1 cellular context compared by ENCODE assay signal in the genomic region with DNA sequence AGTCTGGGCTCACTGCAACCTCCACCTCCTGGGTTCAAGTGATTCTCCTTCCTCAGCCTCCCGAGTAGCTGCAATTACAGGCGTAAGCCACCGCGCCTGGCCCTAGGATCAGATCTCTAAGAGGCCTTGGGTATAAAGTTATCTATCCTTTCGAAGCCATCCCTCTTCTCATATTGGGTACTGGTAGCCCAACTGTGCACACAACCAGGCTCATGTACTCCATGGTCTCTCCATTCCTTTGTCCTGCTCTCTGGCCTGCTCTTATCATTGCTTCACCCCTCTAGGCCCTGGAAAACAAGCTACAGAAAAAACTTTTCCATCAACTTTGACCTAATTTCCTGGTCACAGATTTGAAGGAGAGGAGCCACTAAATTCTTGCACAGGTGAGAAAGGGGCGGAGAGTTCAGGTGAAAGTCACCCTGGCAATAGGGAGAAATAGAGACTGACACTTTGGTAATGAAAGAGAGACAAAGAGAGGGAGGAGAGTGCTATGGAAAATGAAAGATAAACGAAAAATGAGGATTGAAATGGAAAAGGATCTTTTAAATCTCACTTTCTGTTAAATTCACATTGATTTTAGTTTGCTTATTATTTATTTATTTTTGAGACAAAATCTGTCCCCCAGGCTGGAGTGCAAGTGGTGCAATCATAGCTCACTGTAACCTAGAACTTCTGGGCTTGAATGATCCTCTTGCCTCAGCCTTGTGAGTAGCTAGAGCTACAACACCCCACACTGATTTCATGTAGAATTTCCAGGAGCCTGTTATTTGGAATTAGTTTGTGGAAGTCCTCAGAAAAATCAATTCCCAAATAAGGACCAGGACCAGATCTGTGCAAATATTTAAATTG.
TF ChIP-seq lines count a peak whose summit lies in the region.

No MANE protein-coding gene starts in this region.

TF ChIP-seq in K562, 482 proteins besides CTCF, POLR2A, EP300 and RAD21 (continued from another document and continues in another):
- TF ChIP-seq, protein P1, sequence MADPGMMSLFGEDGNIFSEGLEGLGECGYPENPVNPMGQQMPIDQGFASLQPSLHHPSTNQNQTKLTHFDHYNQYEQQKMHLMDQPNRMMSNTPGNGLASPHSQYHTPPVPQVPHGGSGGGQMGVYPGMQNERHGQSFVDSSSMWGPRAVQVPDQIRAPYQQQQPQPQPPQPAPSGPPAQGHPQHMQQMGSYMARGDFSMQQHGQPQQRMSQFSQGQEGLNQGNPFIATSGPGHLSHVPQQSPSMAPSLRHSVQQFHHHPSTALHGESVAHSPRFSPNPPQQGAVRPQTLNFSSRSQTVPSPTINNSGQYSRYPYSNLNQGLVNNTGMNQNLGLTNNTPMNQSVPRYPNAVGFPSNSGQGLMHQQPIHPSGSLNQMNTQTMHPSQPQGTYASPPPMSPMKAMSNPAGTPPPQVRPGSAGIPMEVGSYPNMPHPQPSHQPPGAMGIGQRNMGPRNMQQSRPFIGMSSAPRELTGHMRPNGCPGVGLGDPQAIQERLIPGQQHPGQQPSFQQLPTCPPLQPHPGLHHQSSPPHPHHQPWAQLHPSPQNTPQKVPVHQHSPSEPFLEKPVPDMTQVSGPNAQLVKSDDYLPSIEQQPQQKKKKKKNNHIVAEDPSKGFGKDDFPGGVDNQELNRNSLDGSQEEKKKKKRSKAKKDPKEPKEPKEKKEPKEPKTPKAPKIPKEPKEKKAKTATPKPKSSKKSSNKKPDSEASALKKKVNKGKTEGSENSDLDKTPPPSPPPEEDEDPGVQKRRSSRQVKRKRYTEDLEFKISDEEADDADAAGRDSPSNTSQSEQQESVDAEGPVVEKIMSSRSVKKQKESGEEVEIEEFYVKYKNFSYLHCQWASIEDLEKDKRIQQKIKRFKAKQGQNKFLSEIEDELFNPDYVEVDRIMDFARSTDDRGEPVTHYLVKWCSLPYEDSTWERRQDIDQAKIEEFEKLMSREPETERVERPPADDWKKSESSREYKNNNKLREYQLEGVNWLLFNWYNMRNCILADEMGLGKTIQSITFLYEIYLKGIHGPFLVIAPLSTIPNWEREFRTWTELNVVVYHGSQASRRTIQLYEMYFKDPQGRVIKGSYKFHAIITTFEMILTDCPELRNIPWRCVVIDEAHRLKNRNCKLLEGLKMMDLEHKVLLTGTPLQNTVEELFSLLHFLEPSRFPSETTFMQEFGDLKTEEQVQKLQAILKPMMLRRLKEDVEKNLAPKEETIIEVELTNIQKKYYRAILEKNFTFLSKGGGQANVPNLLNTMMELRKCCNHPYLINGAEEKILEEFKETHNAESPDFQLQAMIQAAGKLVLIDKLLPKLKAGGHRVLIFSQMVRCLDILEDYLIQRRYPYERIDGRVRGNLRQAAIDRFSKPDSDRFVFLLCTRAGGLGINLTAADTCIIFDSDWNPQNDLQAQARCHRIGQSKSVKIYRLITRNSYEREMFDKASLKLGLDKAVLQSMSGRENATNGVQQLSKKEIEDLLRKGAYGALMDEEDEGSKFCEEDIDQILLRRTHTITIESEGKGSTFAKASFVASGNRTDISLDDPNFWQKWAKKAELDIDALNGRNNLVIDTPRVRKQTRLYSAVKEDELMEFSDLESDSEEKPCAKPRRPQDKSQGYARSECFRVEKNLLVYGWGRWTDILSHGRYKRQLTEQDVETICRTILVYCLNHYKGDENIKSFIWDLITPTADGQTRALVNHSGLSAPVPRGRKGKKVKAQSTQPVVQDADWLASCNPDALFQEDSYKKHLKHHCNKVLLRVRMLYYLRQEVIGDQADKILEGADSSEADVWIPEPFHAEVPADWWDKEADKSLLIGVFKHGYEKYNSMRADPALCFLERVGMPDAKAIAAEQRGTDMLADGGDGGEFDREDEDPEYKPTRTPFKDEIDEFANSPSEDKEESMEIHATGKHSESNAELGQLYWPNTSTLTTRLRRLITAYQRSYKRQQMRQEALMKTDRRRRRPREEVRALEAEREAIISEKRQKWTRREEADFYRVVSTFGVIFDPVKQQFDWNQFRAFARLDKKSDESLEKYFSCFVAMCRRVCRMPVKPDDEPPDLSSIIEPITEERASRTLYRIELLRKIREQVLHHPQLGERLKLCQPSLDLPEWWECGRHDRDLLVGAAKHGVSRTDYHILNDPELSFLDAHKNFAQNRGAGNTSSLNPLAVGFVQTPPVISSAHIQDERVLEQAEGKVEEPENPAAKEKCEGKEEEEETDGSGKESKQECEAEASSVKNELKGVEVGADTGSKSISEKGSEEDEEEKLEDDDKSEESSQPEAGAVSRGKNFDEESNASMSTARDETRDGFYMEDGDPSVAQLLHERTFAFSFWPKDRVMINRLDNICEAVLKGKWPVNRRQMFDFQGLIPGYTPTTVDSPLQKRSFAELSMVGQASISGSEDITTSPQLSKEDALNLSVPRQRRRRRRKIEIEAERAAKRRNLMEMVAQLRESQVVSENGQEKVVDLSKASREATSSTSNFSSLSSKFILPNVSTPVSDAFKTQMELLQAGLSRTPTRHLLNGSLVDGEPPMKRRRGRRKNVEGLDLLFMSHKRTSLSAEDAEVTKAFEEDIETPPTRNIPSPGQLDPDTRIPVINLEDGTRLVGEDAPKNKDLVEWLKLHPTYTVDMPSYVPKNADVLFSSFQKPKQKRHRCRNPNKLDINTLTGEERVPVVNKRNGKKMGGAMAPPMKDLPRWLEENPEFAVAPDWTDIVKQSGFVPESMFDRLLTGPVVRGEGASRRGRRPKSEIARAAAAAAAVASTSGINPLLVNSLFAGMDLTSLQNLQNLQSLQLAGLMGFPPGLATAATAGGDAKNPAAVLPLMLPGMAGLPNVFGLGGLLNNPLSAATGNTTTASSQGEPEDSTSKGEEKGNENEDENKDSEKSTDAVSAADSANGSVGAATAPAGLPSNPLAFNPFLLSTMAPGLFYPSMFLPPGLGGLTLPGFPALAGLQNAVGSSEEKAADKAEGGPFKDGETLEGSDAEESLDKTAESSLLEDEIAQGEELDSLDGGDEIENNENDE (IDR thresholded peaks at IDR 0.05; ENCODE audit: low read depth, low read length): no peak
- TF ChIP-seq NFE2L1 (tag; IDR thresholded peaks at IDR 0.05; ENCODE audit: borderline replicate concordance, low read depth) (no peak), HDAC2 (IDR thresholded peaks at IDR 0.05) (no peak), NFATC3 (IDR thresholded peaks at IDR 0.05) (no peak), CEBPB (tag; IDR thresholded peaks at IDR 0.05) (0 out of 2 replicates have a peak, but pooled peaks have one; percentile 18), ZKSCAN8 (CRISPR knock-in tag; IDR thresholded peaks at IDR 0.05) (no peak), STAG1 (CRISPR knock-in tag; IDR thresholded peaks at IDR 0.05; ENCODE audit: borderline replicate concordance) (no peak), CHD2 (IDR thresholded peaks at IDR 0.05; ENCODE audit: low read depth, low read length) (no peak), CHCHD3 (CRISPR knock-in tag; IDR thresholded peaks at IDR 0.05) (peak; percentile 56; the same call in 1 of the 2 replicates), EWSR1 (IDR thresholded peaks at IDR 0.05; ENCODE audit: borderline replicate concordance, low read depth, partially characterized antibody) (no peak), ZNF445 (CRISPR knock-in tag; IDR thresholded peaks at IDR 0.05; ENCODE audit: low read depth) (peak; percentile 83), RHOXF2B (CRISPR knock-in tag; conservative IDR thresholded peaks at IDR 0.05) (no peak), PURB (CRISPR knock-in tag; IDR thresholded peaks at IDR 0.05; ENCODE audit: low read depth) (no peak)
- TF ChIP-seq, protein P2, sequence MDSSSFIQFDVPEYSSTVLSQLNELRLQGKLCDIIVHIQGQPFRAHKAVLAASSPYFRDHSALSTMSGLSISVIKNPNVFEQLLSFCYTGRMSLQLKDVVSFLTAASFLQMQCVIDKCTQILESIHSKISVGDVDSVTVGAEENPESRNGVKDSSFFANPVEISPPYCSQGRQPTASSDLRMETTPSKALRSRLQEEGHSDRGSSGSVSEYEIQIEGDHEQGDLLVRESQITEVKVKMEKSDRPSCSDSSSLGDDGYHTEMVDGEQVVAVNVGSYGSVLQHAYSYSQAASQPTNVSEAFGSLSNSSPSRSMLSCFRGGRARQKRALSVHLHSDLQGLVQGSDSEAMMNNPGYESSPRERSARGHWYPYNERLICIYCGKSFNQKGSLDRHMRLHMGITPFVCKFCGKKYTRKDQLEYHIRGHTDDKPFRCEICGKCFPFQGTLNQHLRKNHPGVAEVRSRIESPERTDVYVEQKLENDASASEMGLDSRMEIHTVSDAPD (CRISPR knock-in tag; IDR thresholded peaks at IDR 0.05): no peak
- TF ChIP-seq, protein P3, sequence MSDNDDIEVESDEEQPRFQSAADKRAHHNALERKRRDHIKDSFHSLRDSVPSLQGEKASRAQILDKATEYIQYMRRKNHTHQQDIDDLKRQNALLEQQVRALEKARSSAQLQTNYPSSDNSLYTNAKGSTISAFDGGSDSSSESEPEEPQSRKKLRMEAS (CRISPR knock-in tag; IDR thresholded peaks at IDR 0.05): no peak
- TF ChIP-seq, protein P4, sequence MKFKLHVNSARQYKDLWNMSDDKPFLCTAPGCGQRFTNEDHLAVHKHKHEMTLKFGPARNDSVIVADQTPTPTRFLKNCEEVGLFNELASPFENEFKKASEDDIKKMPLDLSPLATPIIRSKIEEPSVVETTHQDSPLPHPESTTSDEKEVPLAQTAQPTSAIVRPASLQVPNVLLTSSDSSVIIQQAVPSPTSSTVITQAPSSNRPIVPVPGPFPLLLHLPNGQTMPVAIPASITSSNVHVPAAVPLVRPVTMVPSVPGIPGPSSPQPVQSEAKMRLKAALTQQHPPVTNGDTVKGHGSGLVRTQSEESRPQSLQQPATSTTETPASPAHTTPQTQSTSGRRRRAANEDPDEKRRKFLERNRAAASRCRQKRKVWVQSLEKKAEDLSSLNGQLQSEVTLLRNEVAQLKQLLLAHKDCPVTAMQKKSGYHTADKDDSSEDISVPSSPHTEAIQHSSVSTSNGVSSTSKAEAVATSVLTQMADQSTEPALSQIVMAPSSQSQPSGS (CRISPR knock-in tag; IDR thresholded peaks at IDR 0.05): no peak
- TF ChIP-seq, protein P5, sequence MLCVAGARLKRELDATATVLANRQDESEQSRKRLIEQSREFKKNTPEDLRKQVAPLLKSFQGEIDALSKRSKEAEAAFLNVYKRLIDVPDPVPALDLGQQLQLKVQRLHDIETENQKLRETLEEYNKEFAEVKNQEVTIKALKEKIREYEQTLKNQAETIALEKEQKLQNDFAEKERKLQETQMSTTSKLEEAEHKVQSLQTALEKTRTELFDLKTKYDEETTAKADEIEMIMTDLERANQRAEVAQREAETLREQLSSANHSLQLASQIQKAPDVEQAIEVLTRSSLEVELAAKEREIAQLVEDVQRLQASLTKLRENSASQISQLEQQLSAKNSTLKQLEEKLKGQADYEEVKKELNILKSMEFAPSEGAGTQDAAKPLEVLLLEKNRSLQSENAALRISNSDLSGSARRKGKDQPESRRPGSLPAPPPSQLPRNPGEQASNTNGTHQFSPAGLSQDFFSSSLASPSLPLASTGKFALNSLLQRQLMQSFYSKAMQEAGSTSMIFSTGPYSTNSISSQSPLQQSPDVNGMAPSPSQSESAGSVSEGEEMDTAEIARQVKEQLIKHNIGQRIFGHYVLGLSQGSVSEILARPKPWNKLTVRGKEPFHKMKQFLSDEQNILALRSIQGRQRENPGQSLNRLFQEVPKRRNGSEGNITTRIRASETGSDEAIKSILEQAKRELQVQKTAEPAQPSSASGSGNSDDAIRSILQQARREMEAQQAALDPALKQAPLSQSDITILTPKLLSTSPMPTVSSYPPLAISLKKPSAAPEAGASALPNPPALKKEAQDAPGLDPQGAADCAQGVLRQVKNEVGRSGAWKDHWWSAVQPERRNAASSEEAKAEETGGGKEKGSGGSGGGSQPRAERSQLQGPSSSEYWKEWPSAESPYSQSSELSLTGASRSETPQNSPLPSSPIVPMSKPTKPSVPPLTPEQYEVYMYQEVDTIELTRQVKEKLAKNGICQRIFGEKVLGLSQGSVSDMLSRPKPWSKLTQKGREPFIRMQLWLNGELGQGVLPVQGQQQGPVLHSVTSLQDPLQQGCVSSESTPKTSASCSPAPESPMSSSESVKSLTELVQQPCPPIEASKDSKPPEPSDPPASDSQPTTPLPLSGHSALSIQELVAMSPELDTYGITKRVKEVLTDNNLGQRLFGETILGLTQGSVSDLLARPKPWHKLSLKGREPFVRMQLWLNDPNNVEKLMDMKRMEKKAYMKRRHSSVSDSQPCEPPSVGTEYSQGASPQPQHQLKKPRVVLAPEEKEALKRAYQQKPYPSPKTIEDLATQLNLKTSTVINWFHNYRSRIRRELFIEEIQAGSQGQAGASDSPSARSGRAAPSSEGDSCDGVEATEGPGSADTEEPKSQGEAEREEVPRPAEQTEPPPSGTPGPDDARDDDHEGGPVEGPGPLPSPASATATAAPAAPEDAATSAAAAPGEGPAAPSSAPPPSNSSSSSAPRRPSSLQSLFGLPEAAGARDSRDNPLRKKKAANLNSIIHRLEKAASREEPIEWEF (CRISPR knock-in tag; IDR thresholded peaks at IDR 0.05): no peak
- TF ChIP-seq, protein P6, sequence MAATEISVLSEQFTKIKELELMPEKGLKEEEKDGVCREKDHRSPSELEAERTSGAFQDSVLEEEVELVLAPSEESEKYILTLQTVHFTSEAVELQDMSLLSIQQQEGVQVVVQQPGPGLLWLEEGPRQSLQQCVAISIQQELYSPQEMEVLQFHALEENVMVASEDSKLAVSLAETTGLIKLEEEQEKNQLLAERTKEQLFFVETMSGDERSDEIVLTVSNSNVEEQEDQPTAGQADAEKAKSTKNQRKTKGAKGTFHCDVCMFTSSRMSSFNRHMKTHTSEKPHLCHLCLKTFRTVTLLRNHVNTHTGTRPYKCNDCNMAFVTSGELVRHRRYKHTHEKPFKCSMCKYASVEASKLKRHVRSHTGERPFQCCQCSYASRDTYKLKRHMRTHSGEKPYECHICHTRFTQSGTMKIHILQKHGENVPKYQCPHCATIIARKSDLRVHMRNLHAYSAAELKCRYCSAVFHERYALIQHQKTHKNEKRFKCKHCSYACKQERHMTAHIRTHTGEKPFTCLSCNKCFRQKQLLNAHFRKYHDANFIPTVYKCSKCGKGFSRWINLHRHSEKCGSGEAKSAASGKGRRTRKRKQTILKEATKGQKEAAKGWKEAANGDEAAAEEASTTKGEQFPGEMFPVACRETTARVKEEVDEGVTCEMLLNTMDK (IDR thresholded peaks at IDR 0.05; ENCODE audit: borderline replicate concordance, insufficient read depth, low read depth, low read length, poor library complexity, severe bottlenecking): no peak
- TF ChIP-seq, protein P7, sequence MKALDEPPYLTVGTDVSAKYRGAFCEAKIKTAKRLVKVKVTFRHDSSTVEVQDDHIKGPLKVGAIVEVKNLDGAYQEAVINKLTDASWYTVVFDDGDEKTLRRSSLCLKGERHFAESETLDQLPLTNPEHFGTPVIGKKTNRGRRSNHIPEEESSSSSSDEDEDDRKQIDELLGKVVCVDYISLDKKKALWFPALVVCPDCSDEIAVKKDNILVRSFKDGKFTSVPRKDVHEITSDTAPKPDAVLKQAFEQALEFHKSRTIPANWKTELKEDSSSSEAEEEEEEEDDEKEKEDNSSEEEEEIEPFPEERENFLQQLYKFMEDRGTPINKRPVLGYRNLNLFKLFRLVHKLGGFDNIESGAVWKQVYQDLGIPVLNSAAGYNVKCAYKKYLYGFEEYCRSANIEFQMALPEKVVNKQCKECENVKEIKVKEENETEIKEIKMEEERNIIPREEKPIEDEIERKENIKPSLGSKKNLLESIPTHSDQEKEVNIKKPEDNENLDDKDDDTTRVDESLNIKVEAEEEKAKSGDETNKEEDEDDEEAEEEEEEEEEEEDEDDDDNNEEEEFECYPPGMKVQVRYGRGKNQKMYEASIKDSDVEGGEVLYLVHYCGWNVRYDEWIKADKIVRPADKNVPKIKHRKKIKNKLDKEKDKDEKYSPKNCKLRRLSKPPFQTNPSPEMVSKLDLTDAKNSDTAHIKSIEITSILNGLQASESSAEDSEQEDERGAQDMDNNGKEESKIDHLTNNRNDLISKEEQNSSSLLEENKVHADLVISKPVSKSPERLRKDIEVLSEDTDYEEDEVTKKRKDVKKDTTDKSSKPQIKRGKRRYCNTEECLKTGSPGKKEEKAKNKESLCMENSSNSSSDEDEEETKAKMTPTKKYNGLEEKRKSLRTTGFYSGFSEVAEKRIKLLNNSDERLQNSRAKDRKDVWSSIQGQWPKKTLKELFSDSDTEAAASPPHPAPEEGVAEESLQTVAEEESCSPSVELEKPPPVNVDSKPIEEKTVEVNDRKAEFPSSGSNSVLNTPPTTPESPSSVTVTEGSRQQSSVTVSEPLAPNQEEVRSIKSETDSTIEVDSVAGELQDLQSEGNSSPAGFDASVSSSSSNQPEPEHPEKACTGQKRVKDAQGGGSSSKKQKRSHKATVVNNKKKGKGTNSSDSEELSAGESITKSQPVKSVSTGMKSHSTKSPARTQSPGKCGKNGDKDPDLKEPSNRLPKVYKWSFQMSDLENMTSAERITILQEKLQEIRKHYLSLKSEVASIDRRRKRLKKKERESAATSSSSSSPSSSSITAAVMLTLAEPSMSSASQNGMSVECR (CRISPR knock-in tag; IDR thresholded peaks at IDR 0.05): no peak
